36 cellular contexts compared by ENCODE assay signal in genomic region chr7:13110107-13110506, GRCh38.
"Had no signal": no experiment of that assay in that cellular context is flagged by ENCODE, and none has a peak within 500 bp of the region (broad histone marks: within the 10 kb centered on the region; RNA-seq: fewer than 3 reads in every experiment).

No MANE protein-coding gene starts in this region.

- H3K27me3 ChIP-seq: adrenal gland, ascending aorta, cardiac muscle cell had no signal

- H3K36me3 ChIP-seq: adrenal gland, ascending aorta, cardiac muscle cell had no signal

- H3K27ac Mint-ChIP-seq: activated B cell treated with CpG ODN at 0.5 μM for 24 hours; activated CD4-positive, alpha-beta memory T cell treated with anti-CD3 and anti-CD28 coated beads for 36 hours; activated CD4-positive, alpha-beta T cell treated with anti-CD3 and anti-CD28 coated beads, Interleukin-2, amount 10 ng/mL, durations not matched to agents 24 days and 14 days; activated CD8-positive, alpha-beta T cell treated with anti-CD3 and anti-CD28 coated beads for 36 hours; activated naive CD4-positive, alpha-beta T cell treated with anti-CD3 and anti-CD28 coated beads for 36 hours; activated naive CD4-positive, alpha-beta T cell treated with anti-CD3 and anti-CD28 coated beads, Interleukin-2, amount 50 U/mL, for 72 hours; activated naive CD8-positive, alpha-beta T cell treated with anti-CD3 and anti-CD28 coated beads for 36 hours; activated T-cell treated with anti-CD3 and anti-CD28 coated beads, Interleukin-2, amount 50 U/mL, for 72 hours; activated T-helper 1 cell treated with anti-CD3 and anti-CD28 coated beads, Interleukin-12 subunit alpha, Interleukin-12 subunit beta, Interleukin-2, Interleukin-4 antibody, amounts not matched to agents 30 ng/mL and 10 ng/mL and 1 ng/mL, durations not matched to agents 14 hours and 24 hours and 36 hours; activated T-helper 17 cell treated with anti-CD3 and anti-CD28 coated beads, Interleukin-2, amount 50 U/mL, for 72 hours; brain; T-helper 1 cell treated with Interleukin-12 subunit alpha and Interleukin-12 subunit beta and Interleukin-4 antibody, amounts not matched to agents 30 μg/mL and 1 μg/mL, for 36 hours; T-helper 2 cell treated with Interferon-gamma antibody and Interleukin-4, amounts not matched to agents 5 μg/mL and 100 μg/mL, for 36 hours had no signal

- H3K9me3 ChIP-seq: adrenal gland, ascending aorta had no signal

- H3K27ac ChIP-seq: adrenal gland, ascending aorta, cardiac muscle cell, VCaP had no signal

- H3K4me3 ChIP-seq: adrenal gland, ascending aorta, cardiac muscle cell had no signal

- H3K27me3 Mint-ChIP-seq: activated B cell treated with CpG ODN at 0.5 μM for 24 hours; activated CD4-positive, alpha-beta T cell treated with anti-CD3 and anti-CD28 coated beads, Interleukin-2, amount 10 ng/mL, durations not matched to agents 24 days and 14 days; activated CD8-positive, alpha-beta T cell treated with anti-CD3 and anti-CD28 coated beads for 36 hours; activated naive CD8-positive, alpha-beta T cell treated with anti-CD3 and anti-CD28 coated beads for 36 hours; activated T-helper 17 cell treated with anti-CD3 and anti-CD28 coated beads, Interleukin-2, amount 50 U/mL, for 72 hours had no signal

- H3K4me1 ChIP-seq: adrenal gland, ascending aorta had no signal

- H3K9me3 Mint-ChIP-seq: activated B cell treated with CpG ODN at 0.5 μM for 24 hours; activated CD4-positive, alpha-beta memory T cell treated with anti-CD3 and anti-CD28 coated beads for 36 hours; activated CD4-positive, alpha-beta T cell treated with anti-CD3 and anti-CD28 coated beads, Interleukin-2, amount 10 ng/mL, durations not matched to agents 24 days and 14 days; activated CD8-positive, alpha-beta T cell treated with anti-CD3 and anti-CD28 coated beads for 36 hours; activated naive CD4-positive, alpha-beta T cell treated with anti-CD3 and anti-CD28 coated beads, Interleukin-2, amount 50 U/mL, for 72 hours; activated naive CD8-positive, alpha-beta T cell treated with anti-CD3 and anti-CD28 coated beads for 36 hours; activated T-cell treated with anti-CD3 and anti-CD28 coated beads, Interleukin-2, amount 50 U/mL, for 4 hours; activated T-cell treated with anti-CD3 and anti-CD28 coated beads, Interleukin-2, amount 50 U/mL, for 72 hours; activated T-helper 1 cell treated with anti-CD3 and anti-CD28 coated beads, Interleukin-12 subunit alpha, Interleukin-12 subunit beta, Interleukin-2, Interleukin-4 antibody, amounts not matched to agents 30 ng/mL and 10 ng/mL and 1 ng/mL, durations not matched to agents 14 hours and 24 hours and 36 hours; central memory CD8-positive, alpha-beta T cell; T-helper 1 cell treated with Interleukin-12 subunit alpha and Interleukin-12 subunit beta and Interleukin-4 antibody, amounts not matched to agents 30 μg/mL and 1 μg/mL, for 36 hours; T-helper 2 cell treated with Interferon-gamma antibody and Interleukin-4, amounts not matched to agents 5 μg/mL and 100 μg/mL, for 36 hours had no signal

- H3K36me3 Mint-ChIP-seq: activated CD4-positive, alpha-beta memory T cell treated with anti-CD3 and anti-CD28 coated beads for 36 hours; activated naive CD4-positive, alpha-beta T cell treated with anti-CD3 and anti-CD28 coated beads, Interleukin-2, amount 50 U/mL, for 72 hours; activated naive CD8-positive, alpha-beta T cell treated with anti-CD3 and anti-CD28 coated beads for 36 hours; brain had no signal

- H3K4me1 Mint-ChIP-seq: activated B cell treated with CpG ODN at 0.5 μM for 24 hours; activated CD4-positive, alpha-beta T cell treated with anti-CD3 and anti-CD28 coated beads, Interleukin-2, amount 10 ng/mL, durations not matched to agents 24 days and 14 days; activated naive CD8-positive, alpha-beta T cell treated with anti-CD3 and anti-CD28 coated beads for 36 hours; activated T-helper 17 cell treated with anti-CD3 and anti-CD28 coated beads, Interleukin-2, amount 50 U/mL, for 72 hours; central memory CD8-positive, alpha-beta T cell had no signal

- DNase-seq: activated B cell treated with CpG ODN at 0.5 μM for 24 hours; activated CD4-positive, alpha-beta memory T cell treated with anti-CD3 and anti-CD28 coated beads for 36 hours; activated CD4-positive, alpha-beta T cell treated with anti-CD3 and anti-CD28 coated beads for 4 hours; activated CD4-positive, alpha-beta T cell treated with anti-CD3 and anti-CD28 coated beads, Interleukin-2, amount 10 ng/mL, durations not matched to agents 24 days and 14 days; activated CD4-positive, alpha-beta T cell treated with anti-CD3 and anti-CD28 coated beads, Interleukin-2, amount 50 U/mL, for 1 hour; activated CD4-positive, alpha-beta T cell treated with anti-CD3 and anti-CD28 coated beads, Interleukin-2, amount 50 U/mL, for 4 hours; activated CD4-positive, CD25-positive, alpha-beta regulatory T cell treated with anti-CD3 and anti-CD28 coated beads, Interleukin-2, amount 50 U/mL, for 72 hours; activated CD8-positive, alpha-beta memory T cell treated with anti-CD3 and anti-CD28 coated beads, Interleukin-2, amount 50 U/mL, for 4 hours; activated CD8-positive, alpha-beta T cell treated with anti-CD3 and anti-CD28 coated beads for 36 hours; activated effector memory CD4-positive, alpha-beta T cell treated with anti-CD3 and anti-CD28 coated beads, Interleukin-2, amount 50 U/mL, for 16 hours; activated gamma-delta T cell treated with Interleukin-2 at 50 U/mL for 16 hours; activated naive CD4-positive, alpha-beta T cell; activated naive CD4-positive, alpha-beta T cell treated with anti-CD3 and anti-CD28 coated beads for 36 hours; activated naive CD4-positive, alpha-beta T cell treated with anti-CD3 and anti-CD28 coated beads, Interleukin-2, amount 50 U/mL, for 16 hours; activated naive CD8-positive, alpha-beta T cell treated with anti-CD3 and anti-CD28 coated beads for 36 hours; activated T-cell treated with anti-CD3 and anti-CD28 coated beads for 4 hours; activated T-cell treated with anti-CD3 and anti-CD28 coated beads, Interleukin-2, amount 50 U/mL, for 1 hour; activated T-cell treated with anti-CD3 and anti-CD28 coated beads, Interleukin-2, amount 50 U/mL, for 4 hours; activated T-cell treated with anti-CD3 and anti-CD28 coated beads, Interleukin-2, amount 50 U/mL, for 72 hours; adrenal gland; amygdala; anterior cingulate cortex; caudate nucleus; T-helper 1 cell; T-helper 2 cell; T-helper 9 cell had no signal

- H3K4me3 Mint-ChIP-seq: activated B cell treated with CpG ODN at 0.5 μM for 24 hours; activated CD4-positive, alpha-beta memory T cell treated with anti-CD3 and anti-CD28 coated beads for 36 hours; activated CD4-positive, alpha-beta T cell treated with anti-CD3 and anti-CD28 coated beads, Interleukin-2, amount 10 ng/mL, durations not matched to agents 24 days and 14 days; activated CD8-positive, alpha-beta T cell treated with anti-CD3 and anti-CD28 coated beads for 36 hours; activated naive CD4-positive, alpha-beta T cell treated with anti-CD3 and anti-CD28 coated beads for 36 hours; activated naive CD8-positive, alpha-beta T cell treated with anti-CD3 and anti-CD28 coated beads for 36 hours; activated T-cell treated with anti-CD3 and anti-CD28 coated beads, Interleukin-2, amount 50 U/mL, for 4 hours; activated T-cell treated with anti-CD3 and anti-CD28 coated beads, Interleukin-2, amount 50 U/mL, for 72 hours; activated T-helper 1 cell treated with anti-CD3 and anti-CD28 coated beads, Interleukin-12 subunit alpha, Interleukin-12 subunit beta, Interleukin-2, Interleukin-4 antibody, amounts not matched to agents 30 ng/mL and 10 ng/mL and 1 ng/mL, durations not matched to agents 14 hours and 24 hours and 36 hours; activated T-helper 17 cell treated with anti-CD3 and anti-CD28 coated beads, Interleukin-2, amount 50 U/mL, for 72 hours; brain; central memory CD8-positive, alpha-beta T cell; T-helper 1 cell treated with Interleukin-12 subunit alpha and Interleukin-12 subunit beta and Interleukin-4 antibody, amounts not matched to agents 30 μg/mL and 1 μg/mL, for 36 hours; T-helper 2 cell treated with Interferon-gamma antibody and Interleukin-4, amounts not matched to agents 5 μg/mL and 100 μg/mL, for 36 hours had no signal

- ATAC-seq: activated CD8-positive, alpha-beta T cell treated with anti-CD3 and anti-CD28 coated beads for 36 hours; activated naive CD4-positive, alpha-beta T cell treated with anti-CD3 and anti-CD28 coated beads, Interleukin-2, amount 50 U/mL, for 72 hours; activated T-cell treated with anti-CD3 and anti-CD28 coated beads, Interleukin-2, amount 50 U/mL, for 72 hours; activated T-helper 17 cell treated with anti-CD3 and anti-CD28 coated beads, Interleukin-2, amount 50 U/mL, for 72 hours had no signal
